Comparison of ENCODE assay signal across 23 cellular contexts in genomic region chr14:38074754-38075153, GRCh38.
A peak's percentile ranks its signal among the peaks of the same experiment; 100 is the strongest.
DNase-seq lines count a peak whose midpoint lies in the region; ATAC-seq, FAIRE-seq and TF ChIP-seq lines count a peak whose summit lies in the region.
"Had no signal": no experiment of that assay in that cellular context is flagged by ENCODE, and none has a peak within 500 bp of the region (broad histone marks: within the 10 kb centered on the region; RNA-seq: fewer than 3 reads in every experiment).

No MANE protein-coding gene starts in this region.

- H3K27ac ChIP-seq in GM12878 (ENCODE audit: control insufficient read depth, insufficient read depth) (no peak overlapping the region), H9 (ENCODE audit: insufficient read length, low read depth, low read length) (no peak overlapping the region)
- H3K27ac ChIP-seq: adrenal gland, left lung, upper lobe of right lung had no signal

- no peaks in the 10 kb centered on the region for H3K79me1 ChIP-seq in H9 (ENCODE audit: insufficient read depth, low read depth, low read length, poor library complexity, severe bottlenecking)

- no peaks in the 10 kb centered on the region for H3K9me3 ChIP-seq in GM12878 (replicated peaks; ENCODE audit: control insufficient read depth, insufficient read depth, low read length)
- no peaks in the 10 kb centered on the region for H3K9me3 ChIP-seq in H9 (ENCODE audit: control insufficient read depth, low read depth, low read length)
- H3K9me3 ChIP-seq: adrenal gland, heart left ventricle, left lung, upper lobe of right lung had no signal

- no peaks in the 10 kb centered on the region for H3K27me3 ChIP-seq in GM12878 (replicated peaks in 1 of 2; ENCODE audit: control insufficient read depth in 2 of 2, insufficient read depth in 2 of 2, low read length in 1 of 2)
- no peaks in the 10 kb centered on the region for H3K27me3 ChIP-seq in H9 (ENCODE audit: insufficient read depth, low read length)
- H3K27me3 ChIP-seq: adrenal gland, heart left ventricle, left lung, upper lobe of right lung had no signal

- H3T11ph ChIP-seq in H9 (ENCODE audit: low read length) = no peak overlapping the region

- CTCF ChIA-PET in GM12878 (lab: Yijun Ruan, JAX) = no interaction called here

- no TSS peak for BruUV-seq in GM12878 (replicated peaks; lab: Mats Ljungman, UMichigan)

- TF ChIP-seq RAD21 in GM12878 (IDR thresholded peaks at IDR 0.05; ENCODE audit: insufficient read depth, low read depth, low read length) = no peak

- H2BK15ac ChIP-seq in H9 (ENCODE audit: low read depth, low read length) = no peak overlapping the region

- no peak overlapping the region for H2BK12ac ChIP-seq in H9 (ENCODE audit: insufficient read length, low read depth, low read length)

- ATAC-seq in GM12878 = no peak
- ATAC-seq in stimulated activated effector memory CD8-positive, alpha-beta T cell treated with anti-CD3 and anti-CD28 coated beads, Interleukin-12 subunit alpha, Interleukin-12 subunit beta, amount 100 ng/mL, for 72 hours = no peak
- ATAC-seq in GM21576 (IDR thresholded peaks at IDR 0.05; ENCODE audit: unreplicated experiment) = no peak
- ATAC-seq: HCT116, heart left ventricle, upper lobe of right lung had no signal

- H2AFZ ChIP-seq in GM12878 (ENCODE audit: control insufficient read depth, low read depth, low read length) (no peak overlapping the region), H9 (ENCODE audit: low read length) (no peak overlapping the region)

- DNase-seq in stimulated activated CD4-positive, alpha-beta T cell treated with anti-CD3 and anti-CD28 coated beads, Interleukin-4, amount 100 ng/mL, for 24 hours = peak; percentile 12
- no peak for DNase-seq in stimulated activated CD4-positive, alpha-beta T cell treated with anti-CD3 and anti-CD28 coated beads, Interleukin-12 subunit alpha, Interleukin-12 subunit beta, amount 100 ng/mL, for 4 hours
- peak; percentile 72 for DNase-seq in OCI-M1 (lab: John Stamatoyannopoulos, UW)
- no peak for DNase-seq in GM12878 (ENCODE audit: low read depth, low spot score)
- no peak for DNase-seq in stimulated activated effector memory CD8-positive, alpha-beta T cell treated with anti-CD3 and anti-CD28 coated beads, Interleukin-12 subunit alpha, Interleukin-12 subunit beta, amount 100 ng/mL, for 72 hours (ENCODE audit: low spot score in 2 of 2)
- no peak for DNase-seq in NOMO-1 (lab: John Stamatoyannopoulos, UW; ENCODE audit: unreplicated experiment in 2 of 2)
- DNase-seq in H9 = no peak
- DNase-seq: activated CD4-positive, alpha-beta T cell treated with anti-CD3 and anti-CD28 coated beads for 1 hour; activated T-cell treated with anti-CD3 and anti-CD28 coated beads for 4 hours; adrenal gland; cortex of kidney; DMS79 treated with DMSO at 0.1 percent for 48 hours; heart left ventricle; left lung; NCI-H1105 treated with DMSO at 0.1 percent for 48 hours; NCI-H510A treated with DMSO at 0.1 percent for 48 hours; stimulated activated CD4-positive, alpha-beta T cell treated with anti-CD3 and anti-CD28 coated beads, Interleukin-4, amount 100 ng/mL, for 1 hour; upper lobe of right lung had no signal

- no peaks in the 10 kb centered on the region for H3K9me3 Mint-ChIP-seq in stimulated activated effector memory CD8-positive, alpha-beta T cell treated with anti-CD3 and anti-CD28 coated beads, Interleukin-12 subunit alpha, Interleukin-12 subunit beta, amount 100 ng/mL, for 72 hours
- peaks cover 2 to 9% of the 10 kb centered on the region in 2 experiments; a peak in 3 of 5 replicates for H3K9me3 Mint-ChIP-seq in H9
- H3K9me3 Mint-ChIP-seq: neural crest cell had no signal

- no peaks in the 10 kb centered on the region for H3K36me3 ChIP-seq in GM12878 (ENCODE audit: control insufficient read depth in 2 of 2, insufficient read depth in 2 of 2, low read length in 1 of 2)
- H3K36me3 ChIP-seq: adrenal gland, heart left ventricle, left lung, upper lobe of right lung had no signal

- no peak overlapping the region for H3K18ac ChIP-seq in H9 (ENCODE audit: insufficient read length, low read depth, low read length)

- SMC1A ChIA-PET in GM12878 (lab: Charles Lee; ENCODE audit: uncharacterized antibody, unreplicated experiment) = no interaction called here

- no peak for TF ChIP-seq EP300 in GM12878 (IDR thresholded peaks at IDR 0.05; ENCODE audit: borderline replicate concordance in 1 of 2, control insufficient read depth in 1 of 2, low read depth in 2 of 2, low read length in 2 of 2)

- H3K9ac ChIP-seq in GM12878 (ENCODE audit: control insufficient read depth, insufficient read depth, low read length) = no peak overlapping the region
- H3K9ac ChIP-seq in H9 (ENCODE audit: extremely low read depth, insufficient read length, low read length) = no peak overlapping the region

- no peak overlapping the region for H2BK20ac ChIP-seq in H9 (ENCODE audit: low read depth, low read length, poor library complexity, severe bottlenecking)

- H3K36me3 Mint-ChIP-seq in stimulated activated effector memory CD8-positive, alpha-beta T cell treated with anti-CD3 and anti-CD28 coated beads, Interleukin-12 subunit alpha, Interleukin-12 subunit beta, amount 100 ng/mL, for 72 hours = peaks cover 4% of the 10 kb centered on the region
- peaks cover 0 to 3% (median 0%) of the 10 kb centered on the region in 3 experiments; a peak in 2 of 7 replicates for H3K36me3 Mint-ChIP-seq in H9 (ENCODE audit: insufficient read depth in 1 of 3, low read depth in 3 of 3)

- H4K8ac ChIP-seq in H9 (replicated peaks; ENCODE audit: insufficient read length, low read depth, low read length) = no peak overlapping the region

- no peak for FAIRE-seq in GM12878 (lab: Jason Lieb, UNC)
- FAIRE-seq: endothelial cell of umbilical vein had no signal

- no peak overlapping the region for H2BK120ac ChIP-seq in H9 (ENCODE audit: low read depth, low read length, poor library complexity, severe bottlenecking)

- no peak overlapping the region for H3K23ac ChIP-seq in H9 (ENCODE audit: insufficient read length, low read depth, low read length)

- no peak overlapping the region for H3K27ac Mint-ChIP-seq in stimulated activated effector memory CD8-positive, alpha-beta T cell treated with anti-CD3 and anti-CD28 coated beads, Interleukin-12 subunit alpha, Interleukin-12 subunit beta, amount 100 ng/mL, for 72 hours
- no peak overlapping the region for H3K27ac Mint-ChIP-seq in H9

- peak overlapping the region; percentile 39 for H3K4me3 Mint-ChIP-seq in stimulated activated effector memory CD8-positive, alpha-beta T cell treated with anti-CD3 and anti-CD28 coated beads, Interleukin-12 subunit alpha, Interleukin-12 subunit beta, amount 100 ng/mL, for 72 hours
- no peak overlapping the region for H3K4me3 Mint-ChIP-seq in H9
- H3K4me3 Mint-ChIP-seq: neural crest cell had no signal

- H3K4me1 ChIP-seq in GM12878 (ENCODE audit: control insufficient read depth, insufficient read depth, low read length) (no peaks in the 10 kb centered on the region), H9 (ENCODE audit: insufficient read depth, low read length) (no peaks in the 10 kb centered on the region; the same call in 1 of the 2 replicates)
- H3K4me1 ChIP-seq: adrenal gland had no signal

- H3K14ac ChIP-seq in H9 (ENCODE audit: insufficient read depth, low read length) = no peak overlapping the region

- H3K56ac ChIP-seq in H9 (ENCODE audit: insufficient read length, low read depth, low read length) = no peak overlapping the region

- no peaks in the 10 kb centered on the region for H3K27me3 Mint-ChIP-seq in H9 (ENCODE audit: low read depth)

- POLR2A ChIA-PET in GM12878 (lab: Charles Lee) = no interaction called here

- H3K79me2 ChIP-seq in GM12878 (ENCODE audit: control insufficient read depth, insufficient read depth, low read length) (no peaks in the 10 kb centered on the region), H9 (ENCODE audit: insufficient read depth, low read length) (no peaks in the 10 kb centered on the region)

- in situ Hi-C loops in GM12878 (cut with MboI) = no loop called here

- no peak overlapping the region for H2AK5ac ChIP-seq in H9 (ENCODE audit: insufficient read length, low read length)

- RAD21 ChIA-PET in GM12878 (lab: Charles Lee; ENCODE audit: unreplicated experiment) = no interaction called here

- no peak overlapping the region for H3K4me3 ChIP-seq in GM12878
- H3K4me3 ChIP-seq: adrenal gland, heart left ventricle, left lung, skin epidermis, upper lobe of right lung had no signal

- no peak for TF ChIP-seq POLR2A in GM12878 (IDR thresholded peaks at IDR 0.05; ENCODE audit: low read depth, low read length)

- H3K23me2 ChIP-seq in H9 (ENCODE audit: insufficient read length, low read depth, low read length, poor library complexity, severe bottlenecking) = no peaks in the 10 kb centered on the region

- intact Hi-C loops in GM12878 (cut with micrococcal nuclease; ENCODE audit: unreplicated experiment) = no loop called here

- TF ChIP-seq CTCF in GM12878 (IDR thresholded peaks at IDR 0.05 in 2 of 3, conservative IDR thresholded peaks at IDR 0.05 in 1 of 3; ENCODE audit: control insufficient read depth in 2 of 3, extremely low read depth in 1 of 3, insufficient read depth in 1 of 3, low read depth in 3 of 3, low read length in 3 of 3) (no peak), H9 (conservative IDR thresholded peaks at IDR 0.05) (no peak)

- 3% methylated on average over 2 of the region's 2 CpGs for WGBS in GM12878 (ENCODE audit: insufficient coverage, insufficient replicate concordance, low lambda C conversion rate, missing lambda C conversion rate)
- WGBS in H9 (ENCODE audit: extremely low coverage, insufficient read length, low lambda C conversion rate) = no CpG with 5 or more reads among the region's 2 CpGs

- H3K4me2 ChIP-seq in GM12878 (ENCODE audit: control insufficient read depth, insufficient read depth) (no peak overlapping the region), H9 (ENCODE audit: insufficient read depth, insufficient read length, low read length) (no peak overlapping the region)

- H4K20me1 ChIP-seq in GM12878 (ENCODE audit: control insufficient read depth, insufficient read depth) = no peaks in the 10 kb centered on the region
- no peaks in the 10 kb centered on the region for H4K20me1 ChIP-seq in H9 (ENCODE audit: control insufficient read depth, insufficient read depth, insufficient read length)

- H4K91ac ChIP-seq in H9 (ENCODE audit: insufficient read length, low read depth, low read length) = no peak overlapping the region

- H3K4me1 Mint-ChIP-seq in stimulated activated effector memory CD8-positive, alpha-beta T cell treated with anti-CD3 and anti-CD28 coated beads, Interleukin-12 subunit alpha, Interleukin-12 subunit beta, amount 100 ng/mL, for 72 hours = peaks cover 25% of the 10 kb centered on the region
- H3K4me1 Mint-ChIP-seq in H9 = peaks cover 13 to 18% of the 10 kb centered on the region in 2 experiments
- H3K4me1 Mint-ChIP-seq: neural crest cell had no signal

- no peak overlapping the region for H4K5ac ChIP-seq in H9 (ENCODE audit: insufficient read length, low read depth, low read length)

- no peak overlapping the region for H3K4ac ChIP-seq in H9 (ENCODE audit: low read depth, low read length)

- no peak overlapping the region for H2BK5ac ChIP-seq in H9 (ENCODE audit: insufficient read length, low read length)

TF ChIP-seq in GM12878, 131 proteins besides CTCF, POLR2A, EP300 and RAD21 (continues in another document):
- TF ChIP-seq KDM1A (IDR thresholded peaks at IDR 0.05; ENCODE audit: borderline replicate concordance) = no peak
- TF ChIP-seq ZNF217 (IDR thresholded peaks at IDR 0.05) = no peak
- TF ChIP-seq RAD51 (IDR thresholded peaks at IDR 0.05) = 0 out of 2 replicates have a peak, but pooled peaks have one; percentile 19
- TF ChIP-seq JUND (IDR thresholded peaks at IDR 0.05; ENCODE audit: low read depth, low read length) = no peak

Comparison
In these comparisons a context has a peak if more than half of its experiments do, and no peak if none do; other contexts are left out.
1. DNase-seq: peak in stimulated activated CD4-positive, alpha-beta T cell treated with anti-CD3 and anti-CD28 coated beads, Interleukin-4, amount 100 ng/mL, for 24 hours (single experiment) and OCI-M1 (single experiment); none in stimulated activated CD4-positive, alpha-beta T cell treated with anti-CD3 and anti-CD28 coated beads, Interleukin-12 subunit alpha, Interleukin-12 subunit beta, amount 100 ng/mL, for 4 hours (single experiment), GM12878 (single experiment), stimulated activated effector memory CD8-positive, alpha-beta T cell treated with anti-CD3 and anti-CD28 coated beads, Interleukin-12 subunit alpha, Interleukin-12 subunit beta, amount 100 ng/mL, for 72 hours (0 of 2), NOMO-1 (0 of 2) and H9 (single experiment).